ENCODE assay signal across 16 cellular contexts in genomic region chr15:77580991-77581682, GRCh38. TPM values are rescaled to one million over a fixed set of nuclear protein-coding genes. Genes with fewer than 3 reads are reported as not detected.
DNase-seq lines count a peak whose midpoint lies in the region; ATAC-seq and TF ChIP-seq lines count a peak whose summit lies in the region.
"Had no signal": no experiment of that assay in that cellular context is flagged by ENCODE, and none has a peak within 500 bp of the region (broad histone marks: within the 10 kb centered on the region; RNA-seq: fewer than 3 reads in every experiment).

No MANE protein-coding gene starts in this region.

- peak overlapping the region; percentile 69 for H3K27ac Mint-ChIP-seq in glutamatergic neuron (ENCODE audit: unreplicated experiment)
- no peak overlapping the region for H3K27ac Mint-ChIP-seq in effector memory CD8-positive, alpha-beta T cell
- H3K27ac Mint-ChIP-seq: IgD-negative memory B cell; stimulated activated naive CD8-positive, alpha-beta T cell treated with anti-CD3 and anti-CD28 coated beads, Interleukin-15, amount 100 ng/mL, for 72 hours; T-helper 17 cell had no signal

- peaks cover 14% of the 10 kb centered on the region for H3K27me3 Mint-ChIP-seq in glutamatergic neuron (ENCODE audit: unreplicated experiment)
- peaks cover 28 to 69% of the 10 kb centered on the region in 2 donors for H3K27me3 Mint-ChIP-seq in effector memory CD8-positive, alpha-beta T cell
- H3K27me3 Mint-ChIP-seq: stimulated activated naive CD8-positive, alpha-beta T cell treated with anti-CD3 and anti-CD28 coated beads, Interleukin-15, amount 100 ng/mL, for 72 hours had no signal

- peaks cover 7% of the 10 kb centered on the region for H3K9me3 Mint-ChIP-seq in glutamatergic neuron (ENCODE audit: unreplicated experiment)
- H3K9me3 Mint-ChIP-seq in effector memory CD8-positive, alpha-beta T cell: no peaks in the 10 kb centered on the region
- H3K9me3 Mint-ChIP-seq: stimulated activated naive CD8-positive, alpha-beta T cell treated with anti-CD3 and anti-CD28 coated beads, Interleukin-15, amount 100 ng/mL, for 72 hours had no signal

- peak overlapping the region; percentile 17 for H3K4me3 Mint-ChIP-seq in glutamatergic neuron (ENCODE audit: unreplicated experiment)
- H3K4me3 Mint-ChIP-seq in effector memory CD8-positive, alpha-beta T cell: no peak overlapping the region
- H3K4me3 Mint-ChIP-seq: IgD-negative memory B cell; stimulated activated naive CD8-positive, alpha-beta T cell treated with anti-CD3 and anti-CD28 coated beads, Interleukin-15, amount 100 ng/mL, for 72 hours; T-helper 17 cell had no signal

- no peaks in the 10 kb centered on the region for H3K36me3 Mint-ChIP-seq in glutamatergic neuron (ENCODE audit: unreplicated experiment)
- no peaks in the 10 kb centered on the region for H3K36me3 Mint-ChIP-seq in effector memory CD8-positive, alpha-beta T cell (ENCODE audit: insufficient read depth)
- H3K36me3 Mint-ChIP-seq: IgD-negative memory B cell had no signal

- no peak for TF ChIP-seq CTCF in glutamatergic neuron (IDR thresholded peaks at IDR 0.05; ENCODE audit: partially characterized antibody, unreplicated experiment)

- DNase-seq in DMS79 (lab: John Stamatoyannopoulos, UW): peak; percentile 17
- peak; percentile 60 for DNase-seq in NCI-H524 treated with DMSO at 0.1 percent for 48 hours (lab: John Stamatoyannopoulos, UW)
- DNase-seq in glutamatergic neuron: no peak
- DNase-seq in pons (ENCODE audit: low spot score): peak; percentile 82
- no peak for DNase-seq in dermis blood vessel endothelial cell
- no peak for DNase-seq in cerebellar cortex (ENCODE audit: low spot score)
- DNase-seq in effector memory CD8-positive, alpha-beta T cell: no peak
- no peak for DNase-seq in kidney glomerular epithelial cell (lab: John Stamatoyannopoulos, UW)
- DNase-seq: activated CD4-positive, alpha-beta T cell treated with anti-CD3 and anti-CD28 coated beads, Interleukin-2, amount 50 U/mL, for 4 hours; activated effector memory CD4-positive, alpha-beta T cell treated with anti-CD3 and anti-CD28 coated beads, Interleukin-2, amount 50 U/mL, for 16 hours; NCI-H187; OCI-M1; sigmoid colon; stimulated activated naive CD8-positive, alpha-beta T cell treated with anti-CD3 and anti-CD28 coated beads, Interleukin-15, amount 100 ng/mL, for 72 hours; T-helper 17 cell had no signal

- no peak for ATAC-seq in effector memory CD8-positive, alpha-beta T cell (replicated peaks)
- ATAC-seq: stimulated activated naive CD8-positive, alpha-beta T cell treated with anti-CD3 and anti-CD28 coated beads, Interleukin-15, amount 100 ng/mL, for 72 hours; T-helper 17 cell had no signal

- peaks cover 35% of the 10 kb centered on the region for H3K4me1 Mint-ChIP-seq in glutamatergic neuron (ENCODE audit: low read depth, unreplicated experiment)
- no peaks in the 10 kb centered on the region for H3K4me1 Mint-ChIP-seq in effector memory CD8-positive, alpha-beta T cell (ENCODE audit: low read depth in 2 of 2)
- H3K4me1 Mint-ChIP-seq: stimulated activated naive CD8-positive, alpha-beta T cell treated with anti-CD3 and anti-CD28 coated beads, Interleukin-15, amount 100 ng/mL, for 72 hours; T-helper 17 cell had no signal

RNA-seq across cellular contexts. Expression of gene LINGO1, which starts 51.6 kb away (rescaled TPM):
- total RNA-seq in glutamatergic neuron (ENCODE audit: unreplicated experiment) (180 TPM), dermis blood vessel endothelial cell (0.51 TPM in 1 of 2 replicates, not detected in the other)
- total RNA-seq: T-helper 17 cell had no signal

Comparison
In these comparisons a context has a peak if more than half of its experiments do, and no peak if none do; other contexts are left out.
1. DNase-seq: peak in DMS79 (single experiment), NCI-H524 treated with DMSO at 0.1 percent for 48 hours (single experiment) and pons (single experiment); none in glutamatergic neuron (single experiment), dermis blood vessel endothelial cell (single experiment), cerebellar cortex (single experiment), effector memory CD8-positive, alpha-beta T cell (0 of 3) and kidney glomerular epithelial cell (single experiment).
2. RNA of gene LINGO1, which starts 51.6 kb away (total RNA-seq): 180 TPM in glutamatergic neuron (single experiment); 0.51 TPM in dermis blood vessel endothelial cell; every median in the first group is over 100 times any median in the second.